ENCODE assay signal across 1 cellular context in the genomic region with DNA sequence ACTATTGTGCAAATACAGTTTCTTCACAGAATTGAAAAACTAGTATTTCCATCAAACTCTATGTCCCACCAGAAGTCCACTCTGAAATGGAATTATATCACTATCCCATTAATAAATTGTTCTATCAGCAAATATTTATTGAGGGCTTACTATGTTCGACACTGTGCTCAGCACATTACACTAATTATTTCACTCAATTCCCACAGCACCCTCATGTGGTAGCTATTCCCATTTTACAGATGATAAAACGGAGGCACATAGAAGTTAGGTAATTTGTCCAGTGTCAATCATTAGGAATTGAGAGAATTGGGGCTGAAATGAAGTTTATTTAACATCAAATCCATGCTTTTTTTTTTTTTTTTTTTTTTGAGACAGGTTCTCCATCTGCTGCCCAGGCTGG.
TF ChIP-seq lines count a peak whose summit lies in the region.

No MANE protein-coding gene starts in this region.

TF ChIP-seq in K562, 482 proteins besides CTCF, POLR2A, EP300 and RAD21:
- TF ChIP-seq ZNF316 (IDR thresholded peaks at IDR 0.05) (peak; percentile 27; the same call in 1 of the 2 replicates), EGR1 (conservative IDR thresholded peaks at IDR 0.05) (no peak), RBM25 (IDR thresholded peaks at IDR 0.05; ENCODE audit: low read depth, low read length, severe bottlenecking) (peak; percentile 80)
